ENCODE assay signal across 32 cellular contexts in genomic region chr16:22915003-22915402, GRCh38.
"Had no signal": no experiment of that assay in that cellular context is flagged by ENCODE, and none has a peak within 500 bp of the region (broad histone marks: within the 10 kb centered on the region; RNA-seq: fewer than 3 reads in every experiment).

No MANE protein-coding gene starts in this region.

- ATAC-seq: activated T-cell treated with anti-CD3 and anti-CD28 coated beads, Interleukin-2, amount 50 U/mL, for 72 hours; activated T-helper 17 cell treated with anti-CD3 and anti-CD28 coated beads, Interleukin-2, amount 50 U/mL, for 72 hours; Panc1; Right ventricle myocardium inferior; SK-N-SH treated with all-trans-retinoic acid at 6 μM for 48 hours; T-cell; T-helper 17 cell had no signal

- H3K4me3 Mint-ChIP-seq: activated CD4-positive, alpha-beta memory T cell treated with anti-CD3 and anti-CD28 coated beads, Interleukin-2, amount 10 ng/mL, durations not matched to agents 7 days and 5 days; activated naive CD8-positive, alpha-beta T cell treated with anti-CD3 and anti-CD28 coated beads for 36 hours; activated T-cell treated with anti-CD3 and anti-CD28 coated beads, Interleukin-2, amount 50 U/mL, for 72 hours; activated T-helper 17 cell treated with anti-CD3 and anti-CD28 coated beads, Interleukin-2, amount 50 U/mL, for 72 hours; central memory CD8-positive, alpha-beta T cell; T-cell; T-helper 17 cell had no signal

- H3K4me1 Mint-ChIP-seq: activated CD4-positive, alpha-beta memory T cell treated with anti-CD3 and anti-CD28 coated beads, Interleukin-2, amount 10 ng/mL, durations not matched to agents 7 days and 5 days; activated naive CD8-positive, alpha-beta T cell treated with anti-CD3 and anti-CD28 coated beads for 36 hours; activated T-helper 17 cell treated with anti-CD3 and anti-CD28 coated beads, Interleukin-2, amount 50 U/mL, for 72 hours; central memory CD8-positive, alpha-beta T cell; T-cell; T-helper 17 cell had no signal

- H3K27ac ChIP-seq: brain microvascular endothelial cell, cardiac muscle cell, WERI-Rb-1 had no signal

- H3K36me3 Mint-ChIP-seq: activated naive CD8-positive, alpha-beta T cell treated with anti-CD3 and anti-CD28 coated beads for 36 hours; T-cell had no signal

- H3K9me3 Mint-ChIP-seq: activated CD4-positive, alpha-beta memory T cell treated with anti-CD3 and anti-CD28 coated beads, Interleukin-2, amount 10 ng/mL, durations not matched to agents 7 days and 5 days; activated naive CD8-positive, alpha-beta T cell treated with anti-CD3 and anti-CD28 coated beads for 36 hours; activated T-cell treated with anti-CD3 and anti-CD28 coated beads, Interleukin-2, amount 50 U/mL, for 72 hours; activated T-helper 17 cell treated with anti-CD3 and anti-CD28 coated beads, Interleukin-2, amount 50 U/mL, for 72 hours; central memory CD8-positive, alpha-beta T cell; T-cell had no signal

- H3K4me3 ChIP-seq: cardiac muscle cell had no signal

- DNase-seq: activated CD4-positive, alpha-beta memory T cell treated with anti-CD3 and anti-CD28 coated beads, Interleukin-2, amount 10 ng/mL, durations not matched to agents 7 days and 5 days; activated CD4-positive, alpha-beta T cell treated with anti-CD3 and anti-CD28 coated beads for 1 hour; activated CD4-positive, alpha-beta T cell treated with anti-CD3 and anti-CD28 coated beads for 48 hours; activated CD4-positive, CD25-positive, alpha-beta regulatory T cell; activated effector memory CD4-positive, alpha-beta T cell treated with anti-CD3 and anti-CD28 coated beads, Interleukin-2, amount 50 U/mL, for 16 hours; activated naive CD4-positive, alpha-beta T cell; activated naive CD4-positive, alpha-beta T cell treated with anti-CD3 and anti-CD28 coated beads, Interleukin-2, amount 50 U/mL, for 16 hours; activated naive CD8-positive, alpha-beta T cell treated with anti-CD3 and anti-CD28 coated beads for 36 hours; activated T-cell treated with anti-CD3 and anti-CD28 coated beads, Interleukin-2, amount 50 U/mL, for 1 hour; activated T-cell treated with anti-CD3 and anti-CD28 coated beads, Interleukin-2, amount 50 U/mL, for 72 hours; amniotic stem cell; aorta; brain microvascular endothelial cell; KG1; NCI-H1092 treated with DMSO at 0.1 percent for 48 hours; NCI-H1417; NCI-H146; NCI-H187; NCI-H2029 treated with DMSO at 0.1 percent for 48 hours; NCI-H226; NCI-H446 treated with DMSO at 0.1 percent for 48 hours; NCI-H524 treated with DMSO at 0.1 percent for 48 hours; SIG-M5; T-cell; T-helper 17 cell; WERI-Rb-1 had no signal

- H3K36me3 ChIP-seq: brain microvascular endothelial cell, cardiac muscle cell, WERI-Rb-1 had no signal

- H3K27me3 ChIP-seq: brain microvascular endothelial cell, cardiac muscle cell had no signal

- H3K27ac Mint-ChIP-seq: activated CD4-positive, alpha-beta memory T cell treated with anti-CD3 and anti-CD28 coated beads, Interleukin-2, amount 10 ng/mL, durations not matched to agents 7 days and 5 days; activated naive CD8-positive, alpha-beta T cell treated with anti-CD3 and anti-CD28 coated beads for 36 hours; activated T-cell treated with anti-CD3 and anti-CD28 coated beads, Interleukin-2, amount 50 U/mL, for 72 hours; activated T-helper 17 cell treated with anti-CD3 and anti-CD28 coated beads, Interleukin-2, amount 50 U/mL, for 72 hours; T-cell; T-helper 17 cell had no signal
